Comparison of ENCODE assay signal across 8 cellular contexts in the genomic region with DNA sequence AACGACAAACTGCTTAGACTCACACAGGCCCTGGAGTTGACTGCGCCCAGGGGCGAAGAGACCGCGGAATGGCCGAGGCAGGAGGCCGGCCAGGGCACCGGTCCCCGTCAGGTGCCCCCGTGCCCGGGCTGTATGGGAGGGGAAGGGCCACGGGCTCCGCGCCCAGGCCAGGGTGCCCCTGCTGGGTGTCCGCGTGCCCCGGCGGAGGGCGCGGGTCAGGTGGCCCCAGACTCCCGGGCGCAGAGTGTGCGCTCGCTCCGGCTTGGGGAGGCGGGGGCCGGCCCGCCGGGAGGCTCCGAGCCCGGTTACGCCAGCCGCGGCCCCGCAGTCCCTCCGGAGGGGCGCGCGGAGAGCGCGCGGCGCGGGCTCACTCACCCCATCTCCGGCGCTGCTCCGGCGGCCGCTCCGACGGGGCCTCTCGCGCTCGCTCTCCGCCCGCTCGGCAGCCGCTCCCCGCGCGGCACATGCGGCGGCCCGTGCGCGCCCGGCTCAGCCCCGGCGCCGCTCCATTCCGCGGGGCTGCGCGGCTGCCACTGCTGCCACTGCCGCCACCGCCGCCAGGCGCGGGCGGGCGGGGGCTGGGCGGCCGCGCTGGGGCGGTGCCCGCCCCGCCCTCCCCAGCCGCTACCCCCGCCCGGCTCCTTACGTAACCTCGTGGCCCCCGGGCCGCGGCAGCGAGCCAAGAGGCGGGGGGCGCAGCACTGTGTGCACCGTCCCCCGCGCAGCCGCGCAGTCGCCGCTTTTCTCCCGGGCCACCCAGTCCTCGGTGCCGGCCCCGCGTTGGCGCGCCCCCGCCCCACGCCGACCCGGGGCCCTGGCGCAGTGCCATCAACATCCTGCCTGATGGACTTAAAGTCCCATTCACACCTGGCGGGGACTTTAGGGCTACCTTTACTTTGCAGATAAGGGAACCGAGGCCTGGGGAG. TPM values are rescaled to one million over a fixed set of nuclear protein-coding genes. Genes with fewer than 3 reads are reported as not detected.
A peak's percentile ranks its signal among the peaks of the same experiment; 100 is the strongest.
DNase-seq lines count a peak whose midpoint lies in the region; ATAC-seq, FAIRE-seq and TF ChIP-seq lines count a peak whose summit lies in the region.

TSS of gene HOMER2 (minus strand) at position 565 of the 926 bp plus-strand sequence. CDS start at position 380, 185 bp downstream.

- TF ChIP-seq CTCF in BE2C (IDR thresholded peaks at IDR 0.05; ENCODE audit: low read depth, low read length) (no peak), dorsolateral prefrontal cortex (IDR thresholded peaks at IDR 0.05 in 54 of 56, conservative IDR thresholded peaks at IDR 0.05 in 2 of 56; ENCODE audit: low read depth in 1 of 56, partially characterized antibody in 56 of 56) (no peak), lung (IDR thresholded peaks at IDR 0.05; ENCODE audit: control extremely low read depth, extremely low read depth) (no peak), testis (IDR thresholded peaks at IDR 0.05) (no peak)

- H3K4me1 ChIP-seq in BE2C (no peaks in the 10 kb centered on the region), lung (ENCODE audit: control insufficient read depth in 2 of 2, insufficient read depth in 2 of 2, low read length in 2 of 2) (peaks cover 0 to 4% of the 10 kb centered on the region in 2 donors), testis (peaks cover 6% of the 10 kb centered on the region)

- H3K27ac ChIP-seq in dorsolateral prefrontal cortex, result peak within 1 kb of the TSS in 51 of 59 donors; percentile 24 to 89 (median 70)
- H3K27ac ChIP-seq in lung (ENCODE audit: low read depth in 1 of 2, low read length in 1 of 2), result peak within 1 kb of the TSS; percentile 63 to 71
- H3K27ac ChIP-seq in testis, result peak within 1 kb of the TSS in 1 of 2 donors; percentile 56

- DNase-seq in BE2C (peak; percentile 71), H54 (ENCODE audit: insufficient read length, low spot score) (no peak), SK-N-DZ (ENCODE audit: low spot score) (peak; percentile 52), dorsolateral prefrontal cortex (peak in 4 of 10 donors; percentile 18 to 52 (median 31)), lung (ENCODE audit: low spot score) (peak; percentile 50), testis (peak; percentile 17), NCI-H2029 treated with DMSO at 0.1 percent for 48 hours (lab: John Stamatoyannopoulos, UW) (no peak)

- H3K4me3 ChIP-seq in BE2C (ENCODE audit: low read depth, low read length), result peak within 1 kb of the TSS; percentile 68
- H3K4me3 ChIP-seq in dorsolateral prefrontal cortex, result peak within 1 kb of the TSS; percentile 49 to 81 (median 68)
- H3K4me3 ChIP-seq in lung, result peak within 1 kb of the TSS; percentile 49
- H3K4me3 ChIP-seq in testis, result peak within 1 kb of the TSS; percentile 52 to 60

- no peaks in the 10 kb centered on the region for H3K36me3 ChIP-seq in BE2C
- H3K36me3 ChIP-seq in lung (ENCODE audit: control insufficient read depth in 2 of 2, insufficient read depth in 2 of 2, low read length in 2 of 2), result no peaks in the 10 kb centered on the region
- no peaks in the 10 kb centered on the region for H3K36me3 ChIP-seq in testis (ENCODE audit: low read depth, missing control alignments)

- TF ChIP-seq POLR2A in H54 (IDR thresholded peaks at IDR 0.05; ENCODE audit: low read depth, low read length), result peak; percentile 31; the same call in 1 of the 2 replicates
- TF ChIP-seq POLR2A in testis (IDR thresholded peaks at IDR 0.05), result no peak

- ATAC-seq in lung (ENCODE audit: insufficient read depth, low FRiP score) (peak; percentile 53), HG02798 (IDR thresholded peaks at IDR 0.05; ENCODE audit: poor library complexity, unreplicated experiment) (no peak)

- 1% methylated on average over 70 to 119 of the region's 119 CpGs for WGBS in lung, 2 donors
- WGBS in testis, 2 donors, result 0 to 1% methylated on average over 1 to 22 of the region's 119 CpGs

- FAIRE-seq in H54 (lab: Jason Lieb, UNC), result no peak

- H3K9me3 ChIP-seq in BE2C (no peaks in the 10 kb centered on the region), lung (ENCODE audit: control insufficient read depth in 2 of 2, insufficient read depth in 1 of 2, low read length in 1 of 2) (peaks cover 0 to 2% of the 10 kb centered on the region in 2 donors), testis (no peaks in the 10 kb centered on the region)

- H3K27me3 ChIP-seq in BE2C, result no peaks in the 10 kb centered on the region
- H3K27me3 ChIP-seq in dorsolateral prefrontal cortex, result no peaks in the 10 kb centered on the region
- no peaks in the 10 kb centered on the region for H3K27me3 ChIP-seq in lung (ENCODE audit: control insufficient read depth, insufficient read depth)
- H3K27me3 ChIP-seq in testis, result no peaks in the 10 kb centered on the region

- intact Hi-C loops in dorsolateral prefrontal cortex (cut with DNase I), result no loop called here
- intact Hi-C loops in testis (cut with DNase I; ENCODE audit: low total_unique reads), result no loop called here

RNA-seq across cellular contexts. Expression of gene HOMER2, which starts in this region (rescaled TPM):
- polyA plus RNA-seq in BE2C (2012; ENCODE audit: insufficient read depth, insufficient read length, low read depth), result 46.3 TPM
- polyA plus RNA-seq in SK-N-DZ (2014; cell fraction: cytosol; rRNA removed), result 18.1 and 30.0 TPM in 2 replicates
- polyA plus RNA-seq in SK-N-DZ (2014; cell fraction: nucleus; rRNA removed), result 16.7 and 18.2 TPM in 2 replicates
- total RNA-seq in dorsolateral prefrontal cortex, result 10 to 100 TPM; 17.7 to 58.5 (median 39.0) TPM
- 10 to 100 TPM; 15.3 to 18.1 TPM for total RNA-seq in lung
- 1 to 10 TPM; 7.5 to 7.9 TPM for polyA plus RNA-seq in lung
- total RNA-seq in testis, result 10 to 100 TPM; 38.5 to 40.5 TPM
- 18.7 TPM for polyA plus RNA-seq in testis (ENCODE audit: insufficient read depth, low read depth, low replicate concordance)

Comparison
In these comparisons a context has a peak if more than half of its experiments do, and no peak if none do; other contexts are left out.
1. DNase-seq: peak in BE2C (single experiment), SK-N-DZ (single experiment), lung (single experiment) and testis (single experiment); none in H54 (single experiment) and NCI-H2029 treated with DMSO at 0.1 percent for 48 hours (single experiment).
2. Peak in every context shown above with its lines, with median percentiles within 50 percentile points of each other: H3K4me3 ChIP-seq.